ENCODE assay signal across 15 cellular contexts in genomic region chr11:62921201-62921572, GRCh38. TPM values are rescaled to one million over a fixed set of nuclear protein-coding genes. Genes with fewer than 3 reads are reported as not detected.
DNase-seq lines count a peak whose midpoint lies in the region; ATAC-seq and TF ChIP-seq lines count a peak whose summit lies in the region.
"Had no signal": no experiment of that assay in that cellular context is flagged by ENCODE, and none has a peak within 500 bp of the region (broad histone marks: within the 10 kb centered on the region; RNA-seq: fewer than 3 reads in every experiment).

Gene CHRM1 (minus strand): TSS chr11:62921363. CDS start chr11:62911100, 10,263 bp downstream.

- no peaks in the 10 kb centered on the region for H3K36me3 Mint-ChIP-seq in neural progenitor cell
- no peaks in the 10 kb centered on the region for H3K36me3 Mint-ChIP-seq in activated CD4-positive, alpha-beta T cell treated with anti-CD3 and anti-CD28 coated beads, Interleukin-2, amount 10 ng/mL, durations not matched to agents 7 days and 5 days (ENCODE audit: low read depth)
- H3K36me3 Mint-ChIP-seq in naive thymus-derived CD4-positive, alpha-beta T cell, result no peaks in the 10 kb centered on the region

- no peak for ATAC-seq in naive thymus-derived CD4-positive, alpha-beta T cell

- POLR2A ChIA-PET in activated CD4-positive, alpha-beta T cell treated with anti-CD3 and anti-CD28 coated beads, Interleukin-2, amount 10 ng/mL, durations not matched to agents 7 days and 5 days (lab: Charles Lee), result no interaction called here
- POLR2A ChIA-PET in naive thymus-derived CD4-positive, alpha-beta T cell (lab: Charles Lee), result no interaction called here

- H3K4me2 ChIP-seq in neural progenitor cell, result no peak within 1 kb of the TSS

- intact Hi-C loops in colonic mucosa (cut with DNase I), result no loop called here
- intact Hi-C loops in naive thymus-derived CD4-positive, alpha-beta T cell (cut with micrococcal nuclease), result no loop called here

- H3K79me2 ChIP-seq in neural progenitor cell (ENCODE audit: low read depth), result no peaks in the 10 kb centered on the region

- DNase-seq in Ammon's horn (ENCODE audit: low spot score) (peak; percentile 80), NCI-H226 (peak; percentile 25), colonic mucosa (peak; percentile 50), neural progenitor cell (ENCODE audit: low spot score) (no peak), NCI-H510A (lab: John Stamatoyannopoulos, UW) (no peak), ureter (ENCODE audit: low spot score) (no peak)
- DNase-seq in activated CD4-positive, alpha-beta T cell treated with anti-CD3 and anti-CD28 coated beads, Interleukin-2, amount 10 ng/mL, durations not matched to agents 7 days and 5 days, result no peak
- DNase-seq in naive thymus-derived CD4-positive, alpha-beta T cell, result no peak
- DNase-seq: NCI-H2081 treated with DMSO at 0.1 percent for 48 hours, Peyer's patch, T1000 had no signal

- H3K9ac ChIP-seq in colonic mucosa (ENCODE audit: low read depth in 2 of 2, low read length in 2 of 2) (peak within 1 kb of the TSS in 1 of 2 donors; percentile 49), neural progenitor cell (no peak within 1 kb of the TSS)

- H3K27me3 Mint-ChIP-seq in neural progenitor cell (ENCODE audit: insufficient read depth, low read depth), result peaks cover 45% of the 10 kb centered on the region
- peaks cover 56% of the 10 kb centered on the region for H3K27me3 Mint-ChIP-seq in activated CD4-positive, alpha-beta T cell treated with anti-CD3 and anti-CD28 coated beads, Interleukin-2, amount 10 ng/mL, durations not matched to agents 7 days and 5 days
- peaks cover 34 to 77% (median 40%) of the 10 kb centered on the region in 5 donors for H3K27me3 Mint-ChIP-seq in naive thymus-derived CD4-positive, alpha-beta T cell

- H3K27ac Mint-ChIP-seq in neural progenitor cell, result peak within 1 kb of the TSS; percentile 92
- H3K27ac Mint-ChIP-seq in activated CD4-positive, alpha-beta T cell treated with anti-CD3 and anti-CD28 coated beads, Interleukin-2, amount 10 ng/mL, durations not matched to agents 7 days and 5 days, result no peak within 1 kb of the TSS
- no peak within 1 kb of the TSS for H3K27ac Mint-ChIP-seq in naive thymus-derived CD4-positive, alpha-beta T cell
- H3K27ac Mint-ChIP-seq: activated naive CD4-positive, alpha-beta T cell treated with anti-CD3 and anti-CD28 coated beads, Interleukin-2, amount 10 ng/mL, durations not matched to agents 7 days and 5 days had no signal

- H2AFZ ChIP-seq in neural progenitor cell (replicated peaks), result peak within 1 kb of the TSS; percentile 26

- H3K4me3 ChIP-seq in colonic mucosa (peak within 1 kb of the TSS; percentile 9), neural progenitor cell (no peak within 1 kb of the TSS)
- no peak within 1 kb of the TSS for H3K4me3 ChIP-seq in naive thymus-derived CD4-positive, alpha-beta T cell (ENCODE audit: low read length)

- CTCF ChIA-PET in activated CD4-positive, alpha-beta T cell treated with anti-CD3 and anti-CD28 coated beads, Interleukin-2, amount 10 ng/mL, durations not matched to agents 7 days and 5 days (lab: Charles Lee), result interaction anchor here (3.7 kb wide), 1 partner anchor 15 kb away, joined by 17 read pairs; no protein-coding TSS in a partner anchor
- CTCF ChIA-PET in naive thymus-derived CD4-positive, alpha-beta T cell (lab: Charles Lee), result no interaction called here

- H3K4me3 Mint-ChIP-seq in neural progenitor cell, result no peak within 1 kb of the TSS
- no peak within 1 kb of the TSS for H3K4me3 Mint-ChIP-seq in activated CD4-positive, alpha-beta T cell treated with anti-CD3 and anti-CD28 coated beads, Interleukin-2, amount 10 ng/mL, durations not matched to agents 7 days and 5 days
- H3K4me3 Mint-ChIP-seq in naive thymus-derived CD4-positive, alpha-beta T cell, result peak within 1 kb of the TSS in 1 of 10 donors; percentile 85
- H3K4me3 Mint-ChIP-seq: activated naive CD4-positive, alpha-beta T cell treated with anti-CD3 and anti-CD28 coated beads, Interleukin-2, amount 10 ng/mL, durations not matched to agents 7 days and 5 days had no signal

- H3K36me3 ChIP-seq in colonic mucosa, result no peaks in the 10 kb centered on the region
- H3K36me3 ChIP-seq in neural progenitor cell, result no peaks in the 10 kb centered on the region
- no peaks in the 10 kb centered on the region for H3K36me3 ChIP-seq in naive thymus-derived CD4-positive, alpha-beta T cell (ENCODE audit: control insufficient read depth in 2 of 3, insufficient read depth in 3 of 3, low read length in 3 of 3)
- H3K36me3 ChIP-seq: Peyer's patch had no signal

- no peaks in the 10 kb centered on the region for H3K9me3 Mint-ChIP-seq in neural progenitor cell
- no peaks in the 10 kb centered on the region for H3K9me3 Mint-ChIP-seq in activated CD4-positive, alpha-beta T cell treated with anti-CD3 and anti-CD28 coated beads, Interleukin-2, amount 10 ng/mL, durations not matched to agents 7 days and 5 days
- peaks cover 0 to 1% (median 0%) of the 10 kb centered on the region in 11 donors for H3K9me3 Mint-ChIP-seq in naive thymus-derived CD4-positive, alpha-beta T cell
- H3K9me3 Mint-ChIP-seq: activated naive CD4-positive, alpha-beta T cell treated with anti-CD3 and anti-CD28 coated beads, Interleukin-2, amount 10 ng/mL, durations not matched to agents 7 days and 5 days had no signal

- H3K27ac ChIP-seq in colonic mucosa (no peak within 1 kb of the TSS), neural progenitor cell (no peak within 1 kb of the TSS)
- H3K27ac ChIP-seq in naive thymus-derived CD4-positive, alpha-beta T cell (ENCODE audit: low read depth, low read length), result no peak within 1 kb of the TSS
- H3K27ac ChIP-seq: Peyer's patch had no signal

- peaks cover 21% of the 10 kb centered on the region for H3F3A ChIP-seq in neural progenitor cell (ENCODE audit: low read depth)

- peaks cover 24% of the 10 kb centered on the region for H3K4me1 Mint-ChIP-seq in neural progenitor cell
- peaks cover 17% of the 10 kb centered on the region for H3K4me1 Mint-ChIP-seq in activated CD4-positive, alpha-beta T cell treated with anti-CD3 and anti-CD28 coated beads, Interleukin-2, amount 10 ng/mL, durations not matched to agents 7 days and 5 days
- H3K4me1 Mint-ChIP-seq in naive thymus-derived CD4-positive, alpha-beta T cell, result peaks cover 8 to 25% (median 17%) of the 10 kb centered on the region in 7 donors

- H3K4me1 ChIP-seq in colonic mucosa (no peaks in the 10 kb centered on the region), neural progenitor cell (peaks cover 11% of the 10 kb centered on the region)
- H3K4me1 ChIP-seq in naive thymus-derived CD4-positive, alpha-beta T cell (ENCODE audit: control insufficient read depth in 2 of 2, insufficient read depth in 2 of 2, low read length in 2 of 2), result peaks cover 3 to 15% of the 10 kb centered on the region in 2 donors

- H3K27me3 ChIP-seq in colonic mucosa (peaks cover 38% of the 10 kb centered on the region), neural progenitor cell (peaks cover 42% of the 10 kb centered on the region)
- H3K27me3 ChIP-seq in naive thymus-derived CD4-positive, alpha-beta T cell (ENCODE audit: control insufficient read depth in 2 of 2, insufficient read depth in 2 of 2, low read length in 2 of 2), result peaks cover 0 to 10% of the 10 kb centered on the region in 2 donors

- H3K9me3 ChIP-seq in colonic mucosa, result no peaks in the 10 kb centered on the region
- no peaks in the 10 kb centered on the region for H3K9me3 ChIP-seq in neural progenitor cell (ENCODE audit: low read depth)
- no peaks in the 10 kb centered on the region for H3K9me3 ChIP-seq in naive thymus-derived CD4-positive, alpha-beta T cell (ENCODE audit: control insufficient read depth in 2 of 3, low read length in 3 of 3)
- H3K9me3 ChIP-seq: Peyer's patch had no signal

- TF ChIP-seq CTCF in colonic mucosa (IDR thresholded peaks at IDR 0.05), result no peak
- TF ChIP-seq CTCF in neural progenitor cell (IDR thresholded peaks at IDR 0.05), result no peak

- H4K20me1 ChIP-seq in neural progenitor cell (ENCODE audit: low read depth), result peaks cover 3% of the 10 kb centered on the region

RNA-seq across cellular contexts. Expression of gene CHRM1, which starts in this region (rescaled TPM):
- 1 to 10 TPM; 1.2 to 1.8 TPM for total RNA-seq in colonic mucosa
- not detected in 2 replicates for total RNA-seq in neural progenitor cell (ENCODE audit: low replicate concordance)
- total RNA-seq in activated CD4-positive, alpha-beta T cell treated with anti-CD3 and anti-CD28 coated beads, Interleukin-2, amount 10 ng/mL, durations not matched to agents 7 days and 5 days, result not detected
- total RNA-seq in ureter, result not detected
- not detected for total RNA-seq in naive thymus-derived CD4-positive, alpha-beta T cell
- polyA plus RNA-seq in naive thymus-derived CD4-positive, alpha-beta T cell, result not detected
- total RNA-seq: activated CD8-positive, alpha-beta memory T cell treated with anti-CD3 and anti-CD28 coated beads for 36 hours; fibroblast of villous mesenchyme had no signal
- polyA plus RNA-seq: BJ had no signal

Comparison
In these comparisons a context has a peak if more than half of its experiments do, and no peak if none do; other contexts are left out.
1. DNase-seq: peak in Ammon's horn (single experiment), NCI-H226 (single experiment) and colonic mucosa (single experiment); none in neural progenitor cell (single experiment), NCI-H510A (single experiment), activated CD4-positive, alpha-beta T cell treated with anti-CD3 and anti-CD28 coated beads, Interleukin-2, amount 10 ng/mL, durations not matched to agents 7 days and 5 days (single experiment), ureter (single experiment) and naive thymus-derived CD4-positive, alpha-beta T cell (0 of 9).